8 cellular contexts compared by ENCODE assay signal in the genomic region with DNA sequence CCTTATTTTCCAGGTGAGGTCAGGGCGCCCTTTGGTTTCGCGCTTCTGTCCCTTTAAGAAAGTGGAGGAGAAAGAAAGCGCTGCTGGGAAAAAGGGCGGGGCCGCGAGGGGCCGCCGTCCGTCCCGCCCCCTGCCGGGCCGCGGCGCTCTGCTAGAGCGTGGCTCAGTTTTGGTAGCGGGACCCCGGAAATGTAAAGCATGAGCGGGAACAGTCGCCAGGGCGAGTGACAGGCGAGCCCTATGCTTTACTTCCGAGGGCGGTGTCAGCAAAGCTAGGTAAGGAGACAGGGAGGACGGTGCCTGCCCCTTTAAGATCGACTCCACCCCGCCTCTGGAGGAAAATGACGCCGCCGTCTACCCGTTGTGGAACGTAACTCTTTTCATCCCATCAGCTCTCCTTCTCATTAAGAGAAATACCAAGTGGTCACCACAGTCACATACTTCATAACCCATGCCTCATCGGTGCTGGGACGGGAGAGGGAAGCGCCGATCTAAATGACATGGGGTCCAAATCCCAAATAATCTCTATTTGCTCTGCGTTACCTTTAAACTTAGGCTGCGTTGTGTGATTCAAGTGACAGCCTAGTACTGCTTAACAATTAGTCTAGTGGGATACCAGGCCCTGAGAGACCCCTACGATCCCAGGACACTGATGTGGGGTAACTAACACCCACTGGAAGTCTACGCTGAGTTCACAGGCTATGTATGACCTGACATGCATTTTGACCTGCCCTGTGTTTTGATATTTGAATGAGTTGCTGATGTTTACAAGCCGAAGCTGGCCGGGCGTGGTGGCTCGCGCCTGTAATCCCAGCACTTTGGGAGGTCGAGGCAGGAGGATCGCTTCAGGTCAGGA. TPM values are rescaled to one million over a fixed set of nuclear protein-coding genes. Genes with fewer than 3 reads are reported as not detected.
DNase-seq lines count a peak whose midpoint lies in the region; ATAC-seq and TF ChIP-seq lines count a peak whose summit lies in the region.

A gene with protein sequence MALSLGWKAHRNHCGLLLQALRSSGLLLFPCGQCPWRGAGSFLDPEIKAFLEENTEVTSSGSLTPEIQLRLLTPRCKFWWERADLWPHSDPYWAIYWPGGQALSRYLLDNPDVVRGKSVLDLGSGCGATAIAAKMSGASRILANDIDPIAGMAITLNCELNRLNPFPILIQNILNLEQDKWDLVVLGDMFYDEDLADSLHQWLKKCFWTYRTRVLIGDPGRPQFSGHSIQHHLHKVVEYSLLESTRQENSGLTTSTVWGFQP (plus strand): TSS at position 602 of the 856 bp plus-strand sequence. CDS start 2,266 bp downstream, outside the sequence.

- POLR2A ChIA-PET in OCI-LY7 (lab: Charles Lee), result interaction anchor here (0.6 to 1.1 kb wide), 6 partner anchors 21 to 1303 kb away, joined by 3 to 5 read pairs (median 3); no protein-coding TSS in a partner anchor

- peaks cover 20% of the 10 kb centered on the region for H3K4me1 ChIP-seq in OCI-LY7 (ENCODE audit: insufficient read depth, low read length, poor library complexity, severe bottlenecking)

- H4K20me1 ChIP-seq in OCI-LY7 (ENCODE audit: insufficient read depth, low read length), result no peaks in the 10 kb centered on the region

- H3K36me3 ChIP-seq in OCI-LY7 (ENCODE audit: insufficient read depth, low read length), result no peaks in the 10 kb centered on the region; the same call in 1 of the 2 replicates

- H3K4me2 ChIP-seq in OCI-LY7 (ENCODE audit: low read length), result peak within 1 kb of the TSS; percentile 93

- CTCF ChIA-PET in OCI-LY7 (lab: Charles Lee; ENCODE audit: unreplicated experiment), result interaction anchor here (0.6 to 1.0 kb wide), 2 partner anchors 14 to 1096 kb away, joined by 3 read pairs; a partner anchor contains a TSS

- intact Hi-C loops in OCI-LY7 (cut with micrococcal nuclease; ENCODE audit: unreplicated experiment), result loop anchor here (1.0 to 10.0 kb wide), 8 partner anchors 69 to 795 kb away; a partner anchor contains a TSS

- peak; percentile 96 for ATAC-seq in GM21526 (IDR thresholded peaks at IDR 0.05; ENCODE audit: low FRiP score, unreplicated experiment)

- H3K4me3 ChIP-seq in OCI-LY7 (ENCODE audit: low read depth, low read length, poor library complexity, severe bottlenecking), result peak within 1 kb of the TSS; percentile 86
- H3K4me3 ChIP-seq in epithelial cell of proximal tubule (ENCODE audit: low read depth, low read length), result peak within 1 kb of the TSS; percentile 58

- TF ChIP-seq CTCF in OCI-LY7 (conservative IDR thresholded peaks at IDR 0.05; ENCODE audit: low read length), result peak; percentile 65
- peak; percentile 30 for TF ChIP-seq CTCF in epithelial cell of proximal tubule (conservative IDR thresholded peaks at IDR 0.05; ENCODE audit: low read depth, low read length)

- peak within 1 kb of the TSS; percentile 86 for H3K27ac ChIP-seq in OCI-LY7 (ENCODE audit: low read depth, low read length, poor library complexity, severe bottlenecking)

- H3K9me3 ChIP-seq in OCI-LY7 (ENCODE audit: low read length), result no peaks in the 10 kb centered on the region; the same call in 1 of the 2 replicates

- BruUV-seq in OCI-LY7 (replicated peaks; lab: Mats Ljungman, UMichigan), result TSS peak; percentile 91

- peak within 1 kb of the TSS; percentile 91 for H2AFZ ChIP-seq in OCI-LY7 (ENCODE audit: low read length)

- no peaks in the 10 kb centered on the region for H3K9me2 ChIP-seq in OCI-LY7 (ENCODE audit: insufficient read depth, low read length)

- DNase-seq in DMS114 treated with DMSO at 0.1 percent for 48 hours (lab: John Stamatoyannopoulos, UW; ENCODE audit: unreplicated experiment), result peak; percentile 92
- peak; percentile 61 for DNase-seq in HuH-7.5 (ENCODE audit: low spot score)
- DNase-seq in OCI-LY7 (ENCODE audit: low spot score), result peak; percentile 99
- peak; percentile 91 for DNase-seq in activated T-cell treated with anti-CD3 and anti-CD28 coated beads, Interleukin-2, amount 50 U/mL, for 1 hour
- DNase-seq in epithelial cell of proximal tubule (ENCODE audit: low read depth), result peak; percentile 77
- DNase-seq in mucosa of gallbladder (ENCODE audit: low spot score), result peak; percentile 92
- DNase-seq in stimulated activated CD8-positive, alpha-beta memory T cell treated with anti-CD3 and anti-CD28 coated beads, Interleukin-4, amount 100 ng/mL, for 4 hours (ENCODE audit: low read depth in 2 of 2, low spot score in 1 of 2), result peak; percentile 76 to 81

- no peaks in the 10 kb centered on the region for H3K79me2 ChIP-seq in OCI-LY7 (ENCODE audit: insufficient read depth, low read depth, low read length)

RNA-seq across cellular contexts. Expression of the gene that starts here (rescaled TPM):
- 0.54 and 0.92 TPM in 2 replicates for total RNA-seq in OCI-LY7 (2014; rRNA removed; shearing (Covaris generic))
- total RNA-seq in OCI-LY7 (2022) (2.8 and 3.0 TPM in 2 replicates), epithelial cell of proximal tubule (0.29 and 0.63 TPM in 2 replicates), mucosa of gallbladder (6.4 TPM)

Comparison
In these comparisons a context has a peak if more than half of its experiments do, and no peak if none do; other contexts are left out.
1. Peak in every context shown above with its lines: DNase-seq, ATAC-seq, H3K4me3 ChIP-seq and H3K27ac ChIP-seq.
2. Peak in DNase-seq and H3K4me3 ChIP-seq in epithelial cell of proximal tubule; RNA of the gene not detected or under 1 TPM.